In the genomic region with DNA sequence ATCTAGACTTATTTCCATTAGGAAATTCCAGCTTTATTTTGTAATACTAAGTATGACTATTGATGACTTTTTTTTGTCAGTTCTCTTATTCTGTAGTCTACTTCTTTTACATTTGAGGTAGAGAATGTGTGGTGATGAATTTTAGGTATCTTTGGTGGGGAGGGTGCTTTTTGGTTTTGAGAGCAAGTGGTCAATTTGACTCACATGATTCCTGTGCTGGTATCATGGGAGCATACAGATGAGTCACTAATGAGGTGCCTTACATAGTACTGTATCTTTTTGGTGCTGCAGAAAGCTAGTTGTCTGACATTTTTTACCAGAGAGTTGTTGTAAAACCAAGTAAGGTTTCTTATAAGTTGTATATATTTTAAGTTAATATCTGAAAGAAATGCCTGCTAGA, we compare ENCODE assay signal across 8 cellular contexts. TPM values are rescaled to one million over a fixed set of nuclear protein-coding genes. Genes with fewer than 3 reads are reported as not detected.
DNase-seq lines count a peak whose midpoint lies in the region; ATAC-seq, FAIRE-seq and TF ChIP-seq lines count a peak whose summit lies in the region.

No MANE protein-coding gene starts in this region.

- POLR2A ChIA-PET in WTC11 (lab: Charles Lee), result no interaction called here

- ATAC-seq in GM21576 (IDR thresholded peaks at IDR 0.05; ENCODE audit: unreplicated experiment), result peak; percentile 83
- ATAC-seq in WTC11, result no peak

- no peak overlapping the region for H3K27ac Mint-ChIP-seq in activated CD4-positive, alpha-beta T cell treated with anti-CD3 and anti-CD28 coated beads, Interleukin-2, amount 10 ng/mL, durations not matched to agents 24 days and 14 days
- H3K27ac Mint-ChIP-seq in WTC11, result no peak overlapping the region

- H3K36me3 ChIP-seq in keratinocyte (ENCODE audit: control insufficient read depth in 2 of 2, extremely low read depth in 1 of 2, insufficient read depth in 2 of 2, low read length in 2 of 2) (no peaks in the 10 kb centered on the region), tibial nerve (no peaks in the 10 kb centered on the region)

- intact Hi-C loops in activated CD4-positive, alpha-beta T cell treated with anti-CD3 and anti-CD28 coated beads, Interleukin-2, amount 10 ng/mL, durations not matched to agents 24 days and 14 days (cut with micrococcal nuclease), result loop anchor here (5.0 kb wide), 1 partner anchor 34 kb away; a partner anchor contains a TSS

- H3K27ac ChIP-seq in keratinocyte (ENCODE audit: control insufficient read depth, insufficient read depth, low read length) (peak overlapping the region; percentile 36), tibial nerve (no peak overlapping the region)

- H3K4me1 ChIP-seq in keratinocyte (ENCODE audit: control insufficient read depth, extremely low read depth, insufficient read depth, low read length) (peaks cover 13% of the 10 kb centered on the region), tibial nerve (peaks cover 0 to 48% (median 17%) of the 10 kb centered on the region in 4 donors)

- H3K4me1 Mint-ChIP-seq in activated CD4-positive, alpha-beta T cell treated with anti-CD3 and anti-CD28 coated beads, Interleukin-2, amount 10 ng/mL, durations not matched to agents 24 days and 14 days, result peaks cover 13% of the 10 kb centered on the region
- peaks cover 16% of the 10 kb centered on the region for H3K4me1 Mint-ChIP-seq in WTC11

- CTCF ChIA-PET in WTC11 (lab: Charles Lee), result no interaction called here

- H4K20me1 ChIP-seq in keratinocyte (ENCODE audit: control insufficient read depth, extremely low read depth, insufficient read depth, low read length), result peaks cover 7% of the 10 kb centered on the region

- no peak for TF ChIP-seq EP300 in tibial nerve (IDR thresholded peaks at IDR 0.05)

- H3K4me2 ChIP-seq in keratinocyte (ENCODE audit: control insufficient read depth, extremely low read depth, insufficient read depth, low read depth, low read length), result no peak overlapping the region

- FAIRE-seq in keratinocyte (lab: Jason Lieb, UNC), result peak; percentile 17

- H3K9me3 ChIP-seq in keratinocyte (ENCODE audit: control insufficient read depth, low read depth, low read length), result no peaks in the 10 kb centered on the region
- H3K9me3 ChIP-seq in tibial nerve, result no peaks in the 10 kb centered on the region

- TF ChIP-seq CTCF in GM12865 (IDR thresholded peaks at IDR 0.05; ENCODE audit: insufficient read depth, low read depth, low read length, missing control alignments) (no peak), NB4 (IDR thresholded peaks at IDR 0.05; ENCODE audit: low read depth, low read length) (no peak), keratinocyte (optimal IDR thresholded peaks at IDR 0.05 in 1 of 3, IDR thresholded peaks at IDR 0.05 in 1 of 3, conservative IDR thresholded peaks at IDR 0.05 in 1 of 3; ENCODE audit: extremely low read depth in 1 of 3, insufficient read depth in 2 of 3, low read length in 3 of 3) (no peak), tibial nerve (IDR thresholded peaks at IDR 0.05) (no peak), WTC11 (IDR thresholded peaks at IDR 0.05) (no peak)

- no peak overlapping the region for H3K9ac ChIP-seq in keratinocyte (ENCODE audit: control insufficient read depth, extremely low read depth, insufficient read depth, low read length)

- no peaks in the 10 kb centered on the region for H3K9me3 Mint-ChIP-seq in activated CD4-positive, alpha-beta T cell treated with anti-CD3 and anti-CD28 coated beads, Interleukin-2, amount 10 ng/mL, durations not matched to agents 24 days and 14 days
- H3K9me3 Mint-ChIP-seq in WTC11, result peaks cover 18% of the 10 kb centered on the region

- H2AFZ ChIP-seq in keratinocyte (ENCODE audit: control insufficient read depth, low read length), result no peak overlapping the region

- peak; percentile 53 for DNase-seq in GM12865 (ENCODE audit: low read depth)
- peak; percentile 40 for DNase-seq in NB4 (ENCODE audit: low read depth)
- peak; percentile 30 for DNase-seq in keratinocyte (ENCODE audit: low read depth, low spot score)
- no peak for DNase-seq in HPDE6-E6E7 (ENCODE audit: extremely low spot score)
- DNase-seq in tibial nerve (ENCODE audit: low spot score in 2 of 2), result no peak
- DNase-seq in activated CD4-positive, alpha-beta T cell treated with anti-CD3 and anti-CD28 coated beads, Interleukin-2, amount 10 ng/mL, durations not matched to agents 24 days and 14 days, result no peak
- no peak for DNase-seq in WTC11 (ENCODE audit: low spot score)

- TF ChIP-seq POLR2A in NB4 (IDR thresholded peaks at IDR 0.05; ENCODE audit: extremely low read depth, insufficient read length) (no peak), tibial nerve (IDR thresholded peaks at IDR 0.05) (no peak)

- peaks cover 3% of the 10 kb centered on the region for H3K9me1 ChIP-seq in keratinocyte (ENCODE audit: control insufficient read depth, extremely low read depth, insufficient read depth, low read length)

- dilution Hi-C loops in keratinocyte (cut with MboI; ENCODE audit: extremely low pct_ligation_motif_present, low sequenced_read_pairs), result no loop called here

- H3K27me3 Mint-ChIP-seq in activated CD4-positive, alpha-beta T cell treated with anti-CD3 and anti-CD28 coated beads, Interleukin-2, amount 10 ng/mL, durations not matched to agents 24 days and 14 days, result no peaks in the 10 kb centered on the region
- no peaks in the 10 kb centered on the region for H3K27me3 Mint-ChIP-seq in WTC11 (ENCODE audit: low read depth)

- no peak overlapping the region for H3K4me3 Mint-ChIP-seq in activated CD4-positive, alpha-beta T cell treated with anti-CD3 and anti-CD28 coated beads, Interleukin-2, amount 10 ng/mL, durations not matched to agents 24 days and 14 days
- H3K4me3 Mint-ChIP-seq in WTC11, result no peak overlapping the region

- H3K4me3 ChIP-seq in GM12865 (ENCODE audit: low read depth, low read length) (no peak overlapping the region), NB4 (ENCODE audit: low read depth, low read length) (no peak overlapping the region), keratinocyte (ENCODE audit: control insufficient read depth in 2 of 3, extremely low read depth in 1 of 3, insufficient read depth in 2 of 3, low read depth in 1 of 3, low read length in 3 of 3) (no peak overlapping the region), tibial nerve (no peak overlapping the region)

- H3K36me3 Mint-ChIP-seq in activated CD4-positive, alpha-beta T cell treated with anti-CD3 and anti-CD28 coated beads, Interleukin-2, amount 10 ng/mL, durations not matched to agents 24 days and 14 days (ENCODE audit: low read depth), result peaks cover 18% of the 10 kb centered on the region
- H3K36me3 Mint-ChIP-seq in WTC11, result peaks cover 17% of the 10 kb centered on the region

- peaks cover 90% of the 10 kb centered on the region for H3K79me2 ChIP-seq in keratinocyte (ENCODE audit: control insufficient read depth, insufficient read depth, low read length)

- no peaks in the 10 kb centered on the region for H3K27me3 ChIP-seq in keratinocyte (ENCODE audit: control insufficient read depth, extremely low read depth, insufficient read depth, low read length)
- no peaks in the 10 kb centered on the region for H3K27me3 ChIP-seq in tibial nerve

TF ChIP-seq in WTC11, 78 proteins besides CTCF, POLR2A, EP300 and RAD21:
- TF ChIP-seq, protein P1, sequence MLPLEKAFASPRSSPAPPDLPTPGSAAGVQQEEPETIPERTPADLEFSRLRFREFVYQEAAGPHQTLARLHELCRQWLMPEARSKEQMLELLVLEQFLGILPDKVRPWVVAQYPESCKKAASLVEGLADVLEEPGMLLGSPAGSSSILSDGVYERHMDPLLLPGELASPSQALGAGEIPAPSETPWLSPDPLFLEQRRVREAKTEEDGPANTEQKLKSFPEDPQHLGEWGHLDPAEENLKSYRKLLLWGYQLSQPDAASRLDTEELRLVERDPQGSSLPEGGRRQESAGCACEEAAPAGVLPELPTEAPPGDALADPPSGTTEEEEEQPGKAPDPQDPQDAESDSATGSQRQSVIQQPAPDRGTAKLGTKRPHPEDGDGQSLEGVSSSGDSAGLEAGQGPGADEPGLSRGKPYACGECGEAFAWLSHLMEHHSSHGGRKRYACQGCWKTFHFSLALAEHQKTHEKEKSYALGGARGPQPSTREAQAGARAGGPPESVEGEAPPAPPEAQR (CRISPR knock-in tag; IDR thresholded peaks at IDR 0.05), result no peak
- no peak for TF ChIP-seq ZNF263 (CRISPR knock-in tag; IDR thresholded peaks at IDR 0.05; ENCODE audit: low read depth)
- no peak for TF ChIP-seq MYBL2 (CRISPR knock-in tag; IDR thresholded peaks at IDR 0.05)
- no peak for TF ChIP-seq ZNF416 (CRISPR knock-in tag; IDR thresholded peaks at IDR 0.05)
- TF ChIP-seq, protein P2, sequence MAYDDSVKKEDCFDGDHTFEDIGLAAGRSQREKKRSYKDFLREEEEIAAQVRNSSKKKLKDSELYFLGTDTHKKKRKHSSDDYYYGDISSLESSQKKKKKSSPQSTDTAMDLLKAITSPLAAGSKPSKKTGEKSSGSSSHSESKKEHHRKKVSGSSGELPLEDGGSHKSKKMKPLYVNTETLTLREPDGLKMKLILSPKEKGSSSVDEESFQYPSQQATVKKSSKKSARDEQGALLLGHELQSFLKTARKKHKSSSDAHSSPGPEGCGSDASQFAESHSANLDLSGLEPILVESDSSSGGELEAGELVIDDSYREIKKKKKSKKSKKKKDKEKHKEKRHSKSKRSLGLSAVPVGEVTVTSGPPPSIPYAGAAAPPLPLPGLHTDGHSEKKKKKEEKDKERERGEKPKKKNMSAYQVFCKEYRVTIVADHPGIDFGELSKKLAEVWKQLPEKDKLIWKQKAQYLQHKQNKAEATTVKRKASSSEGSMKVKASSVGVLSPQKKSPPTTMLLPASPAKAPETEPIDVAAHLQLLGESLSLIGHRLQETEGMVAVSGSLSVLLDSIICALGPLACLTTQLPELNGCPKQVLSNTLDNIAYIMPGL (CRISPR knock-in tag; IDR thresholded peaks at IDR 0.05), result no peak

RNA-seq across cellular contexts. Expression of a gene that starts 35.3 kb away (rescaled TPM):
- polyA plus RNA-seq in keratinocyte, result 18.6 to 30.6 TPM (median 24.5 TPM) in 3 replicates
- polyA plus RNA-seq in keratinocyte (2011; ENCODE audit: low read depth), result 158 TPM
- 11.0 and 23.4 TPM in 2 replicates for polyA plus RNA-seq in keratinocyte (2011; cell fraction: cytosol; rRNA removed)
- polyA plus RNA-seq in keratinocyte (2011; cell fraction: nucleus; rRNA removed), result 21.7 and 29.6 TPM in 2 replicates
- 23.8 and 36.9 TPM in 2 replicates for polyA plus RNA-seq in keratinocyte (2012; ENCODE audit: low replicate concordance)
- 14.6 to 72.4 TPM (median 34.0 TPM) in 3 replicates for polyA minus RNA-seq in keratinocyte
- 51.6 TPM for polyA minus RNA-seq in keratinocyte (2011; cell fraction: cytosol; rRNA and poly(A)+ RNA removed)
- 66.5 and 115 TPM in 2 replicates for polyA minus RNA-seq in keratinocyte (2011; cell fraction: nucleus; rRNA and poly(A)+ RNA removed)
- total RNA-seq in tibial nerve (10 to 100 TPM; 59.6 to 81.1 (median 66.5) TPM), WTC11 (2021) (23.1 to 27.1 TPM (median 26.3 TPM) in 3 replicates)
- 28.6 and 29.2 TPM in 2 replicates for total RNA-seq in activated CD4-positive, alpha-beta T cell treated with anti-CD3 and anti-CD28 coated beads, Interleukin-2, amount 10 ng/mL, durations not matched to agents 24 days and 14 days

Comparison
In these comparisons a context has a peak if more than half of its experiments do, and no peak if none do; other contexts are left out.
1. DNase-seq: peak in GM12865 (single experiment), NB4 (single experiment) and keratinocyte (single experiment); none in HPDE6-E6E7 (single experiment), tibial nerve (0 of 2), activated CD4-positive, alpha-beta T cell treated with anti-CD3 and anti-CD28 coated beads, Interleukin-2, amount 10 ng/mL, durations not matched to agents 24 days and 14 days (single experiment) and WTC11 (single experiment).